In the genomic region with DNA sequence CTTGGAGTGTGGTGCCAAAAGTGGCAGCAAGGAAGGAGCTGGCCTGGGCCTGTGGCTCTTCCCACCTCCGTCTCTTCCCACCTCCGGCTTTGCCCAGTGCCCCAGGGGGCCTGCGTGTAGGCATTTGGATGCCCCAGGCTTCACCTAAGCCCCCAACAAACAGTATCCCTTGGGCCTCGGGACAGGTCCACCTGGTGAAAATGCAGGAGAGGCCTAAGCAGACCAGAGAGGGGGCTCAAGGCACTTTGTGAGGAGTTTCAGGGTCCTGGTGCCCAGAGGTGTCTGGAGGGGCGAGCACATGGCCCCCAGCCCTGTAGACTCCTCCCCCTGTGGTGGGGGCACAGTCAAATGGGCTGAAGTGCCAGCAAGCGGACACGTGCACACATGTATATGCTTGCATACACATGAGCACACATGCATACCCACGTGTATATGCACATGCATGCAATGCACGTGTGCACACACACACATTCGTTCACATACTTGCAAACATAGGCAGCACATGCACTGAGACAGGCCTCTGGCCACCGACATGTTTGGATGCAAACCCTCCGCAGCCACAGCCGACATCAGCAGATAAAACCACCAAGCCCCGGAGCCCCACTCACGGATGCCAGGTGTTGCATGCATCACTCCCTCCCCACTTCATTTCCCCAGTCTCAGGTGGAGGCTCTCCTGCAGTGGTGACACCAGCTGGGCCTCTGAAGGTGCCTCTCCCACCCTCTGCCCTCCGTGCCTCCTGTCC, we compare ENCODE assay signal across 1 cellular context.
TF ChIP-seq lines count a peak whose summit lies in the region.

No MANE protein-coding gene starts in this region.

TF ChIP-seq in WTC11, 78 proteins besides CTCF, POLR2A, EP300 and RAD21 (continued from another document):
- no peak for TF ChIP-seq E2F4 (CRISPR knock-in tag; IDR thresholded peaks at IDR 0.05; ENCODE audit: borderline replicate concordance, low read depth)
- TF ChIP-seq FOXK1 (CRISPR knock-in tag; IDR thresholded peaks at IDR 0.05), result no peak
- TF ChIP-seq GABPB1 (CRISPR knock-in tag; IDR thresholded peaks at IDR 0.05), result no peak
